Comparison of ENCODE assay signal across 10 cellular contexts in genomic region chr4:16516796-16517413, GRCh38.
DNase-seq lines count a peak whose midpoint lies in the region; ATAC-seq and TF ChIP-seq lines count a peak whose summit lies in the region.
"Had no signal": no experiment of that assay in that cellular context is flagged by ENCODE, and none has a peak within 500 bp of the region (broad histone marks: within the 10 kb centered on the region; RNA-seq: fewer than 3 reads in every experiment).

No MANE protein-coding gene starts in this region.

- H3K4me3 ChIP-seq in H7 (ENCODE audit: insufficient read depth, low read depth, low read length), result no peak overlapping the region
- H3K4me3 ChIP-seq in SK-N-SH (ENCODE audit: low read depth in 2 of 2, low read length in 1 of 2), result 0 out of 4 replicates have a peak overlapping the region, but pooled peaks of 1 of the 2 experiments have one; percentile 19

- peaks cover 0 to 17% of the 10 kb centered on the region in 2 experiments; a peak in 3 of 4 replicates for H3K4me1 ChIP-seq in SK-N-SH (ENCODE audit: control insufficient read depth in 1 of 2, insufficient read depth in 2 of 2, low read depth in 1 of 2, low read length in 1 of 2)

- H3K4me3 Mint-ChIP-seq in activated CD8-positive, alpha-beta T cell treated with anti-CD3 and anti-CD28 coated beads, Interleukin-2, amount 10 ng/mL, durations not matched to agents 7 days and 5 days, result no peak overlapping the region

- H2AFZ ChIP-seq in SK-N-SH (ENCODE audit: low read depth), result no peak overlapping the region

- no peaks in the 10 kb centered on the region for H3K27me3 Mint-ChIP-seq in activated CD8-positive, alpha-beta T cell treated with anti-CD3 and anti-CD28 coated beads, Interleukin-2, amount 10 ng/mL, durations not matched to agents 7 days and 5 days (ENCODE audit: low read depth)

- ATAC-seq in activated CD8-positive, alpha-beta T cell treated with anti-CD3 and anti-CD28 coated beads, Interleukin-2, amount 10 ng/mL, durations not matched to agents 7 days and 5 days, result no peak

- H3F3A ChIP-seq in SK-N-SH (replicated peaks; ENCODE audit: insufficient read depth), result no peaks in the 10 kb centered on the region

- H4K20me1 ChIP-seq in SK-N-SH (ENCODE audit: insufficient read depth), result no peaks in the 10 kb centered on the region

- no peak overlapping the region for H3K9ac ChIP-seq in SK-N-SH

- H3K4me1 Mint-ChIP-seq in activated CD8-positive, alpha-beta T cell treated with anti-CD3 and anti-CD28 coated beads, Interleukin-2, amount 10 ng/mL, durations not matched to agents 7 days and 5 days (ENCODE audit: low read depth), result no peaks in the 10 kb centered on the region

- no peaks in the 10 kb centered on the region for H3K9me3 Mint-ChIP-seq in activated CD8-positive, alpha-beta T cell treated with anti-CD3 and anti-CD28 coated beads, Interleukin-2, amount 10 ng/mL, durations not matched to agents 7 days and 5 days (ENCODE audit: insufficient read depth)

- 8% methylated on average over 5 of the region's 5 CpGs for WGBS in SK-N-SH (ENCODE audit: low lambda C conversion rate)

- no peaks in the 10 kb centered on the region for H3K9me3 ChIP-seq in SK-N-SH

- H3K79me2 ChIP-seq in SK-N-SH (ENCODE audit: insufficient read depth), result no peaks in the 10 kb centered on the region

- CTCF ChIA-PET in SK-N-SH (lab: Yijun Ruan, JAX), result interaction anchor here (0.6 to 5.5 kb wide), 28 partner anchors 8 to 967 kb away, joined by 3 to 39 read pairs (median 4); no protein-coding TSS in a partner anchor
- CTCF ChIA-PET in activated CD8-positive, alpha-beta T cell treated with anti-CD3 and anti-CD28 coated beads, Interleukin-2, amount 10 ng/mL, durations not matched to agents 7 days and 5 days (lab: Charles Lee), result no interaction called here

- TF ChIP-seq CTCF in SK-N-SH (IDR thresholded peaks at IDR 0.05), result peak; percentile 57

- intact Hi-C loops in head of caudate nucleus (cut with DNase I), result loop anchor here (5.0 kb wide), 1 partner anchor 110 kb away; no protein-coding TSS in a partner anchor

- H3K27me3 ChIP-seq in H7 (ENCODE audit: control insufficient read depth, insufficient read depth, low read length) (no peaks in the 10 kb centered on the region), SK-N-SH (ENCODE audit: insufficient read depth) (no peaks in the 10 kb centered on the region)

- H3K27ac ChIP-seq in SK-N-SH (ENCODE audit: low read depth in 2 of 2, low read length in 1 of 2), result no peak overlapping the region

- DNase-seq in H7, result peak; percentile 18
- peak; percentile 63 for DNase-seq in SK-N-SH
- peak; percentile 30 to 95 (median 80) for DNase-seq in head of caudate nucleus
- peak; percentile 46 for DNase-seq in retina
- DNase-seq in CD1c-positive myeloid dendritic cell (ENCODE audit: extremely low spot score), result no peak
- DNase-seq in OCI-M2 (lab: John Stamatoyannopoulos, UW; ENCODE audit: unreplicated experiment), result no peak
- DNase-seq in activated CD8-positive, alpha-beta T cell treated with anti-CD3 and anti-CD28 coated beads, Interleukin-2, amount 10 ng/mL, durations not matched to agents 7 days and 5 days, result no peak
- no peak for DNase-seq in stimulated activated CD4-positive, alpha-beta T cell treated with anti-CD3 and anti-CD28 coated beads, Interleukin-4, amount 100 ng/mL, for 4 hours
- DNase-seq: islet precursor cell, T-helper 9 cell had no signal

- H3K36me3 ChIP-seq in H7 (replicated peaks; ENCODE audit: control insufficient read depth, insufficient read depth, low read length), result no peaks in the 10 kb centered on the region
- H3K36me3 ChIP-seq in SK-N-SH (replicated peaks in 1 of 2; ENCODE audit: control insufficient read depth in 1 of 2, insufficient read depth in 2 of 2, low read length in 1 of 2), result no peaks in the 10 kb centered on the region

- H3K4me2 ChIP-seq in SK-N-SH, result no peak overlapping the region

- no peaks in the 10 kb centered on the region for H3K36me3 Mint-ChIP-seq in activated CD8-positive, alpha-beta T cell treated with anti-CD3 and anti-CD28 coated beads, Interleukin-2, amount 10 ng/mL, durations not matched to agents 7 days and 5 days (ENCODE audit: low read depth)

- H3K27ac Mint-ChIP-seq in activated CD8-positive, alpha-beta T cell treated with anti-CD3 and anti-CD28 coated beads, Interleukin-2, amount 10 ng/mL, durations not matched to agents 7 days and 5 days, result no peak overlapping the region

- no peaks in the 10 kb centered on the region for H3K9me2 ChIP-seq in SK-N-SH

- peak in 1 of 2 experiments; percentile 63; a peak in 1 of 4 replicates for TF ChIP-seq EP300 in SK-N-SH (IDR thresholded peaks at IDR 0.05; ENCODE audit: borderline replicate concordance in 1 of 2, low read depth in 1 of 2, low read length in 1 of 2)

- POLR2A ChIA-PET in SK-N-SH (lab: Yijun Ruan, JAX), result no interaction called here
- POLR2A ChIA-PET in activated CD8-positive, alpha-beta T cell treated with anti-CD3 and anti-CD28 coated beads, Interleukin-2, amount 10 ng/mL, durations not matched to agents 7 days and 5 days (lab: Charles Lee), result no interaction called here

- peak; percentile 87 for TF ChIP-seq RAD21 in SK-N-SH (IDR thresholded peaks at IDR 0.05; ENCODE audit: low read length)

TF ChIP-seq in SK-N-SH, 30 proteins besides CTCF, POLR2A, EP300 and RAD21:
- no peak for TF ChIP-seq ZBTB33 (IDR thresholded peaks at IDR 0.05; ENCODE audit: borderline replicate concordance, low read depth)
- TF ChIP-seq USF1 (IDR thresholded peaks at IDR 0.05; ENCODE audit: borderline replicate concordance, low read depth), result no peak
- no peak for TF ChIP-seq MXI1 (IDR thresholded peaks at IDR 0.05; ENCODE audit: low read depth, low read length)
- peak; percentile 65 for TF ChIP-seq SMC3 (IDR thresholded peaks at IDR 0.05; ENCODE audit: low read depth, low read length)
- TF ChIP-seq POLR2AphosphoS5 (IDR thresholded peaks at IDR 0.05; ENCODE audit: low read depth, low read length), result peak; percentile 30; the same call in 1 of the 2 replicates
- TF ChIP-seq NFIC (IDR thresholded peaks at IDR 0.05; ENCODE audit: borderline replicate concordance), result peak; percentile 88
- TF ChIP-seq SIN3A (IDR thresholded peaks at IDR 0.05; ENCODE audit: borderline replicate concordance, low read depth, low read length), result no peak
- peak; percentile 51; the same call in 1 of the 2 replicates for TF ChIP-seq RCOR1 (IDR thresholded peaks at IDR 0.05; ENCODE audit: low read length)
- no peak for TF ChIP-seq GABPA (IDR thresholded peaks at IDR 0.05; ENCODE audit: low read depth)
- no peak for TF ChIP-seq EZH2phosphoT487 (IDR thresholded peaks at IDR 0.05; ENCODE audit: borderline replicate concordance, low read depth)
- TF ChIP-seq ELF1 (IDR thresholded peaks at IDR 0.05), result no peak
- no peak for TF ChIP-seq MEF2A (IDR thresholded peaks at IDR 0.05; ENCODE audit: borderline replicate concordance, low read depth)
- TF ChIP-seq, protein P1, sequence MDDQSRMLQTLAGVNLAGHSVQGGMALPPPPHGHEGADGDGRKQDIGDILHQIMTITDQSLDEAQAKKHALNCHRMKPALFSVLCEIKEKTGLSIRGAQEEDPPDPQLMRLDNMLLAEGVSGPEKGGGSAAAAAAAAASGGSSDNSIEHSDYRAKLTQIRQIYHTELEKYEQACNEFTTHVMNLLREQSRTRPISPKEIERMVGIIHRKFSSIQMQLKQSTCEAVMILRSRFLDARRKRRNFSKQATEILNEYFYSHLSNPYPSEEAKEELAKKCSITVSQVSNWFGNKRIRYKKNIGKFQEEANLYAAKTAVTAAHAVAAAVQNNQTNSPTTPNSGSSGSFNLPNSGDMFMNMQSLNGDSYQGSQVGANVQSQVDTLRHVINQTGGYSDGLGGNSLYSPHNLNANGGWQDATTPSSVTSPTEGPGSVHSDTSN (IDR thresholded peaks at IDR 0.05), result no peak
TF ChIP-seq in SK-N-SH: peak in this region for 4.

Comparison
In these comparisons a context has a peak if more than half of its experiments do, and no peak if none do; other contexts are left out.
1. DNase-seq: peak in H7 (single experiment), SK-N-SH (single experiment), head of caudate nucleus (42 of 42) and retina (single experiment); none in CD1c-positive myeloid dendritic cell (single experiment), OCI-M2 (single experiment), activated CD8-positive, alpha-beta T cell treated with anti-CD3 and anti-CD28 coated beads, Interleukin-2, amount 10 ng/mL, durations not matched to agents 7 days and 5 days (single experiment) and stimulated activated CD4-positive, alpha-beta T cell treated with anti-CD3 and anti-CD28 coated beads, Interleukin-4, amount 100 ng/mL, for 4 hours (0 of 2).